ENCODE assay signal across 27 cellular contexts in the genomic region with DNA sequence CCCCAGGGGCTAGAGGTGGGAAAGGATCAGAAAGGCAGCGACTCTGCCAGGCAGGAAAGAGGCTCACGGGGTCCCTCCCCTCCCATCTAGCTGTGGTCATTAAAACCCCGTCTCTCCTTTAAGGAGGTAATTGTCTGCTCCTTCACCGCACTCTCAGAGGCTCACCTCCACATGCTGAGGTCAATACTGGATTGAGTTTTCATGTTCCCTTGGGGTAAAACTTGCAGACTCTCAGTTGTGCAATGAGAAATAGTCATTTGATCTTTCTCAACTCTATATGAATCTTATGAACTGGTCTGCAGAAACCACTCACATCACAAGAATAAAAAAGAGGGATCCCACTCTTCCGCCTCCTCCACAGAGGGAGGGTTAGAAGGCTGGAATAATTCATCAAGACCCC.
DNase-seq lines count a peak whose midpoint lies in the region; ATAC-seq, FAIRE-seq and TF ChIP-seq lines count a peak whose summit lies in the region.
"Had no signal": no experiment of that assay in that cellular context is flagged by ENCODE, and none has a peak within 500 bp of the region (broad histone marks: within the 10 kb centered on the region; RNA-seq: fewer than 3 reads in every experiment).

No MANE protein-coding gene starts in this region.

- H3K4me2 ChIP-seq in GM12878 (ENCODE audit: control insufficient read depth, insufficient read depth) = no peak overlapping the region
- H3K4me2 ChIP-seq: A549; BLaER1 treated with 17β-estradiol and CSF1 and Interleukin-3, amounts not matched to agents 10 nM and 100 nM had no signal

- H3K79me2 ChIP-seq in GM12878 (ENCODE audit: control insufficient read depth, insufficient read depth, low read length) = no peaks in the 10 kb centered on the region

- TF ChIP-seq EP300 in GM12878 (IDR thresholded peaks at IDR 0.05; ENCODE audit: borderline replicate concordance in 1 of 2, control insufficient read depth in 1 of 2, low read depth in 2 of 2, low read length in 2 of 2) = no peak

- intact Hi-C loops in GM12878 (cut with micrococcal nuclease; ENCODE audit: unreplicated experiment) = no loop called here
- intact Hi-C loops in sciatic nerve (cut with DNase I) = no loop called here

- no peaks in the 10 kb centered on the region; a peak in 1 of 4 replicates for H3K27me3 ChIP-seq in GM12878 (replicated peaks in 1 of 2; ENCODE audit: control insufficient read depth in 2 of 2, insufficient read depth in 2 of 2, low read length in 1 of 2)
- H3K27me3 ChIP-seq: BE2C; BLaER1 treated with 17β-estradiol and CSF1 and Interleukin-3, amounts not matched to agents 10 nM and 100 nM had no signal

- no peak for TF ChIP-seq RAD21 in GM12878 (IDR thresholded peaks at IDR 0.05; ENCODE audit: insufficient read depth, low read depth, low read length)

- H3K36me3 ChIP-seq in GM12878 (ENCODE audit: control insufficient read depth in 2 of 2, insufficient read depth in 2 of 2, low read length in 1 of 2) = no peaks in the 10 kb centered on the region
- H3K36me3 ChIP-seq: BE2C; BLaER1 treated with 17β-estradiol and CSF1 and Interleukin-3, amounts not matched to agents 10 nM and 100 nM had no signal

- in situ Hi-C loops in GM12878 (cut with MboI) = no loop called here

- WGBS in GM12878 (ENCODE audit: insufficient coverage, insufficient replicate concordance, low lambda C conversion rate, missing lambda C conversion rate) = 7% methylated on average over 5 of the region's 5 CpGs

- H3K27ac Mint-ChIP-seq in nephron = peak overlapping the region; percentile 22 to 79 (median 71)
- no peak overlapping the region for H3K27ac Mint-ChIP-seq in activated T-helper 17 cell treated with anti-CD3 and anti-CD28 coated beads, Interleukin-2, amount 50 U/mL, for 72 hours
- H3K27ac Mint-ChIP-seq: CD14-positive monocyte; CD4-positive, alpha-beta T cell; CD8-positive, alpha-beta memory T cell had no signal

- no peak overlapping the region for H2AFZ ChIP-seq in GM12878 (ENCODE audit: control insufficient read depth, low read depth, low read length)

- no peak for FAIRE-seq in GM12878 (lab: Jason Lieb, UNC)
- FAIRE-seq: A549, D721Med, GM12892, GM19239, H1 had no signal

- peaks cover 14% of the 10 kb centered on the region for H3K27me3 Mint-ChIP-seq in nephron (ENCODE audit: low read depth)
- H3K27me3 Mint-ChIP-seq in activated T-helper 17 cell treated with anti-CD3 and anti-CD28 coated beads, Interleukin-2, amount 50 U/mL, for 72 hours = peaks cover 22% of the 10 kb centered on the region

- DNase-seq in NCI-H82 (lab: John Stamatoyannopoulos, UW) (peak; percentile 32), NCI-H82 treated with DMSO at 0.1 percent for 48 hours (lab: John Stamatoyannopoulos, UW; ENCODE audit: unreplicated experiment) (no peak), GM12878 (ENCODE audit: low read depth, low spot score) (no peak), sciatic nerve (ENCODE audit: low spot score) (no peak), NCI-H2081 (lab: John Stamatoyannopoulos, UW) (no peak), nucleus accumbens (lab: John Stamatoyannopoulos, UW) (no peak)
- DNase-seq: 8988T; ACHN; AML-193; BE2C; CD4-positive, alpha-beta T cell; CD8-positive, alpha-beta memory T cell; DMS 273 treated with DMSO at 0.1 percent for 48 hours; DMS79; EL; GDM1; H7; HCEC 1CT had no signal

- H3K4me3 ChIP-seq in GM12878 = no peak overlapping the region
- H3K4me3 ChIP-seq: A549; BLaER1 treated with 17β-estradiol and CSF1 and Interleukin-3, amounts not matched to agents 10 nM and 100 nM had no signal

- no peaks in the 10 kb centered on the region for H3K9me3 ChIP-seq in GM12878 (replicated peaks; ENCODE audit: control insufficient read depth, insufficient read depth, low read length)
- H3K9me3 ChIP-seq: A549, BE2C had no signal

- POLR2A ChIA-PET in GM12878 (lab: Charles Lee) = no interaction called here

- SMC1A ChIA-PET in GM12878 (lab: Charles Lee; ENCODE audit: uncharacterized antibody, unreplicated experiment) = interaction anchor here (0.6 kb wide), 1 partner anchor 647 kb away, joined by 3 read pairs; no protein-coding TSS in a partner anchor

- H3K27ac ChIP-seq in GM12878 (ENCODE audit: control insufficient read depth, insufficient read depth) = no peak overlapping the region
- H3K27ac ChIP-seq: A549; BLaER1 treated with 17β-estradiol and CSF1 and Interleukin-3, amounts not matched to agents 10 nM and 100 nM had no signal

- peaks cover 9% of the 10 kb centered on the region for H3K4me1 Mint-ChIP-seq in nephron
- H3K4me1 Mint-ChIP-seq in activated T-helper 17 cell treated with anti-CD3 and anti-CD28 coated beads, Interleukin-2, amount 50 U/mL, for 72 hours = no peaks in the 10 kb centered on the region
- H3K4me1 Mint-ChIP-seq: CD14-positive monocyte; CD8-positive, alpha-beta memory T cell had no signal

- CTCF ChIA-PET in GM12878 (lab: Yijun Ruan, JAX) = no interaction called here

- H3K9me3 Mint-ChIP-seq in nephron = no peaks in the 10 kb centered on the region
- H3K9me3 Mint-ChIP-seq in activated T-helper 17 cell treated with anti-CD3 and anti-CD28 coated beads, Interleukin-2, amount 50 U/mL, for 72 hours = no peaks in the 10 kb centered on the region

- TF ChIP-seq CTCF in GM12878 (IDR thresholded peaks at IDR 0.05 in 2 of 3, conservative IDR thresholded peaks at IDR 0.05 in 1 of 3; ENCODE audit: control insufficient read depth in 2 of 3, extremely low read depth in 1 of 3, insufficient read depth in 1 of 3, low read depth in 3 of 3, low read length in 3 of 3) (no peak), nephron (IDR thresholded peaks at IDR 0.05; ENCODE audit: unreplicated experiment in 3 of 3) (no peak)

- no peak overlapping the region for H3K4me3 Mint-ChIP-seq in nephron
- no peak overlapping the region for H3K4me3 Mint-ChIP-seq in activated T-helper 17 cell treated with anti-CD3 and anti-CD28 coated beads, Interleukin-2, amount 50 U/mL, for 72 hours
- H3K4me3 Mint-ChIP-seq: CD14-positive monocyte; CD4-positive, alpha-beta T cell; CD8-positive, alpha-beta memory T cell had no signal

- H4K20me1 ChIP-seq in GM12878 (ENCODE audit: control insufficient read depth, insufficient read depth) = no peaks in the 10 kb centered on the region
- H4K20me1 ChIP-seq: BLaER1 treated with 17β-estradiol and CSF1 and Interleukin-3, amounts not matched to agents 10 nM and 100 nM had no signal

- H3K9ac ChIP-seq in GM12878 (ENCODE audit: control insufficient read depth, insufficient read depth, low read length) = no peak overlapping the region
- H3K9ac ChIP-seq: BLaER1 treated with 17β-estradiol and CSF1 and Interleukin-3, amounts not matched to agents 10 nM and 100 nM had no signal

- H3K4me1 ChIP-seq in GM12878 (ENCODE audit: control insufficient read depth, insufficient read depth, low read length) = no peaks in the 10 kb centered on the region
- H3K4me1 ChIP-seq: A549; BLaER1 treated with 17β-estradiol and CSF1 and Interleukin-3, amounts not matched to agents 10 nM and 100 nM had no signal

- BruUV-seq in GM12878 (replicated peaks; lab: Mats Ljungman, UMichigan) = no TSS peak

- H3K36me3 Mint-ChIP-seq in nephron (ENCODE audit: low read depth) = no peaks in the 10 kb centered on the region
- H3K36me3 Mint-ChIP-seq in activated T-helper 17 cell treated with anti-CD3 and anti-CD28 coated beads, Interleukin-2, amount 50 U/mL, for 72 hours (ENCODE audit: low read depth) = no peaks in the 10 kb centered on the region
- H3K36me3 Mint-ChIP-seq: CD14-positive monocyte; CD8-positive, alpha-beta memory T cell had no signal

- RAD21 ChIA-PET in GM12878 (lab: Charles Lee; ENCODE audit: unreplicated experiment) = no interaction called here

- no peak for TF ChIP-seq POLR2A in GM12878 (IDR thresholded peaks at IDR 0.05; ENCODE audit: low read depth, low read length)

- peak; percentile 22; the same call in 1 of the 3 replicates for ATAC-seq in GM12878
- ATAC-seq in sciatic nerve = peak; percentile 63
- no peak for ATAC-seq in activated T-helper 17 cell treated with anti-CD3 and anti-CD28 coated beads, Interleukin-2, amount 50 U/mL, for 72 hours (replicated peaks)
- ATAC-seq: A549 had no signal

TF ChIP-seq in GM12878, 131 proteins besides CTCF, POLR2A, EP300 and RAD21:
- TF ChIP-seq BHLHE40 (IDR thresholded peaks at IDR 0.05; ENCODE audit: borderline replicate concordance in 1 of 2, low read depth in 2 of 2, low read length in 1 of 2) (no peak), TAF1 (IDR thresholded peaks at IDR 0.05; ENCODE audit: borderline replicate concordance, low read depth, low read length) (no peak), STAT1 (conservative IDR thresholded peaks at IDR 0.05) (no peak), CHD2 (IDR thresholded peaks at IDR 0.05; ENCODE audit: borderline replicate concordance, low read depth, low read length) (no peak), TCF7 (IDR thresholded peaks at IDR 0.05; ENCODE audit: borderline replicate concordance) (no peak), SMAD1 (IDR thresholded peaks at IDR 0.05; ENCODE audit: low read depth, partially characterized antibody) (no peak), NR2F1 (conservative IDR thresholded peaks at IDR 0.05) (peak; percentile 83), MEF2B (IDR thresholded peaks at IDR 0.05; ENCODE audit: partially characterized antibody, poor library complexity, severe bottlenecking) (peak; percentile 52), ATF7 (IDR thresholded peaks at IDR 0.05; ENCODE audit: low read depth) (no peak)
- TF ChIP-seq, protein P1, sequence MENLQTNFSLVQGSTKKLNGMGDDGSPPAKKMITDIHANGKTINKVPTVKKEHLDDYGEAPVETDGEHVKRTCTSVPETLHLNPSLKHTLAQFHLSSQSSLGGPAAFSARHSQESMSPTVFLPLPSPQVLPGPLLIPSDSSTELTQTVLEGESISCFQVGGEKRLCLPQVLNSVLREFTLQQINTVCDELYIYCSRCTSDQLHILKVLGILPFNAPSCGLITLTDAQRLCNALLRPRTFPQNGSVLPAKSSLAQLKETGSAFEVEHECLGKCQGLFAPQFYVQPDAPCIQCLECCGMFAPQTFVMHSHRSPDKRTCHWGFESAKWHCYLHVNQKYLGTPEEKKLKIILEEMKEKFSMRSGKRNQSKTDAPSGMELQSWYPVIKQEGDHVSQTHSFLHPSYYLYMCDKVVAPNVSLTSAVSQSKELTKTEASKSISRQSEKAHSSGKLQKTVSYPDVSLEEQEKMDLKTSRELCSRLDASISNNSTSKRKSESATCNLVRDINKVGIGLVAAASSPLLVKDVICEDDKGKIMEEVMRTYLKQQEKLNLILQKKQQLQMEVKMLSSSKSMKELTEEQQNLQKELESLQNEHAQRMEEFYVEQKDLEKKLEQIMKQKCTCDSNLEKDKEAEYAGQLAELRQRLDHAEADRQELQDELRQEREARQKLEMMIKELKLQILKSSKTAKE (IDR thresholded peaks at IDR 0.05; ENCODE audit: low read depth, poor library complexity, severe bottlenecking) = peak; percentile 30
